Comparison of ENCODE assay signal across 8 cellular contexts in genomic region chr1:8660455-8660854, GRCh38.
DNase-seq lines count a peak whose midpoint lies in the region; TF ChIP-seq lines count a peak whose summit lies in the region.
"Had no signal": no experiment of that assay in that cellular context is flagged by ENCODE, and none has a peak within 500 bp of the region (broad histone marks: within the 10 kb centered on the region; RNA-seq: fewer than 3 reads in every experiment).

No MANE protein-coding gene starts in this region.

- H3K4me1 ChIP-seq in breast epithelium (peaks cover 0 to 11% of the 10 kb centered on the region in 2 donors), liver (ENCODE audit: control insufficient read depth in 4 of 4, insufficient read depth in 4 of 4, low read length in 3 of 4) (peaks cover 3 to 23% (median 11%) of the 10 kb centered on the region in 4 donors), transverse colon (peaks cover 34 to 65% (median 41%) of the 10 kb centered on the region in 4 donors)

- H3K9me3 ChIP-seq in breast epithelium (no peaks in the 10 kb centered on the region), liver (ENCODE audit: control insufficient read depth in 4 of 4, low read length in 3 of 4) (no peaks in the 10 kb centered on the region), transverse colon (no peaks in the 10 kb centered on the region)

- H3K36me3 ChIP-seq in breast epithelium (no peaks in the 10 kb centered on the region), liver (ENCODE audit: control insufficient read depth in 4 of 4, insufficient read depth in 3 of 4, low read depth in 1 of 4, low read length in 3 of 4) (peaks cover 0 to 2% (median 1%) of the 10 kb centered on the region in 4 donors), transverse colon (peaks cover 0 to 1% (median 0%) of the 10 kb centered on the region in 4 donors)

- TF ChIP-seq CTCF in breast epithelium (IDR thresholded peaks at IDR 0.05) (no peak), liver (IDR thresholded peaks at IDR 0.05; ENCODE audit: low read depth, low read length, missing input control) (no peak), transverse colon (IDR thresholded peaks at IDR 0.05) (no peak)

- in situ Hi-C loops in transverse colon (cut with MboI; ENCODE audit: low pct_ligation_motif_present in 1 of 4, low pct_unique_long_range_greater_than_20kb in 1 of 4, low sequenced_read_pairs in 3 of 4), result loop anchor here in 2 of 4 donors (25.0 kb wide), 1 partner anchor 98 kb away; no protein-coding TSS in a partner anchor

- TF ChIP-seq POLR2A in breast epithelium (IDR thresholded peaks at IDR 0.05), result no peak
- no peak for TF ChIP-seq POLR2A in transverse colon (IDR thresholded peaks at IDR 0.05)

- no peak for TF ChIP-seq RAD21 in liver (IDR thresholded peaks at IDR 0.05)

- H3K27ac ChIP-seq in breast epithelium, result peak overlapping the region; percentile 35 to 76
- H3K27ac ChIP-seq in liver (ENCODE audit: low read depth in 1 of 2, low read length in 2 of 2), result peak overlapping the region; percentile 48 to 55
- peak overlapping the region; percentile 33 to 69 (median 56) for H3K27ac ChIP-seq in transverse colon

- TF ChIP-seq EP300 in transverse colon (IDR thresholded peaks at IDR 0.05; ENCODE audit: low read depth), result no peak

- 72% methylated on average over 5 of the region's 5 CpGs for WGBS in liver
- WGBS in transverse colon (ENCODE audit: low coverage in 1 of 2), 2 donors, result 50 to 63% methylated on average over 2 to 5 of the region's 5 CpGs

- no peak overlapping the region for H3K4me3 ChIP-seq in breast epithelium
- no peak overlapping the region for H3K4me3 ChIP-seq in liver (ENCODE audit: low read depth in 1 of 3, low read length in 3 of 3)
- no peak overlapping the region for H3K4me3 ChIP-seq in transverse colon

- H3K27me3 ChIP-seq in breast epithelium (no peaks in the 10 kb centered on the region), liver (ENCODE audit: control insufficient read depth in 4 of 4, insufficient read depth in 4 of 4, low read length in 3 of 4) (no peaks in the 10 kb centered on the region), transverse colon (no peaks in the 10 kb centered on the region)

- H3K9ac ChIP-seq in liver (ENCODE audit: low read depth in 1 of 2, low read length in 2 of 2), result no peak overlapping the region

- intact Hi-C loops in breast epithelium (cut with DNase I; ENCODE audit: low total_unique reads), result no loop called here
- intact Hi-C loops in transverse colon (cut with DNase I; ENCODE audit: low total_unique reads), result loop anchor here (5.0 kb wide), 1 partner anchor 67 kb away; no protein-coding TSS in a partner anchor

- DNase-seq in Kasumi-1 (lab: John Stamatoyannopoulos, UW), result peak; percentile 55 to 58
- no peak for DNase-seq in breast epithelium (ENCODE audit: low spot score in 2 of 2)
- no peak for DNase-seq in transverse colon
- DNase-seq in NCI-H524 treated with DMSO at 0.1 percent for 48 hours (lab: John Stamatoyannopoulos, UW), result no peak
- DNase-seq in activated CD8-positive, alpha-beta memory T cell treated with anti-CD3 and anti-CD28 coated beads for 24 hours, result no peak
- DNase-seq in OCI-M2 (lab: John Stamatoyannopoulos, UW; ENCODE audit: unreplicated experiment), result no peak
- DNase-seq: NCI-H187 had no signal

TF ChIP-seq in liver, 16 proteins besides CTCF, POLR2A, EP300 and RAD21:
- no peak for TF ChIP-seq ZBTB33 (IDR thresholded peaks at IDR 0.05)

Comparison
In these comparisons a context has a peak if more than half of its experiments do, and no peak if none do; other contexts are left out.
1. DNase-seq: peak in Kasumi-1 (2 of 2); none in breast epithelium (0 of 2), transverse colon (single experiment), NCI-H524 treated with DMSO at 0.1 percent for 48 hours (single experiment), activated CD8-positive, alpha-beta memory T cell treated with anti-CD3 and anti-CD28 coated beads for 24 hours (single experiment) and OCI-M2 (single experiment).
2. Peak in every context shown above with its lines, with median percentiles within 50 percentile points of each other: H3K27ac ChIP-seq.